ENCODE assay signal across 10 cellular contexts in genomic region chr1:226632169-226632884, GRCh38.
A peak's percentile ranks its signal among the peaks of the same experiment; 100 is the strongest.
DNase-seq lines count a peak whose midpoint lies in the region; TF ChIP-seq lines count a peak whose summit lies in the region.
"Had no signal": no experiment of that assay in that cellular context is flagged by ENCODE, and none has a peak within 500 bp of the region (broad histone marks: within the 10 kb centered on the region; RNA-seq: fewer than 3 reads in every experiment).

No MANE protein-coding gene starts in this region.

- POLR2A ChIA-PET in OCI-LY7 (lab: Charles Lee): interaction anchor here (1.2 kb wide), 1 partner anchor 278 kb away, joined by 4 read pairs; no protein-coding TSS in a partner anchor

- H3K9me2 ChIP-seq in OCI-LY7 (ENCODE audit: insufficient read depth, low read length): no peaks in the 10 kb centered on the region

- H3K9me3 ChIP-seq in OCI-LY7 (ENCODE audit: low read length): no peaks in the 10 kb centered on the region

- H3K9me3 Mint-ChIP-seq in endothelial cell (ENCODE audit: unreplicated experiment): no peaks in the 10 kb centered on the region

- peak overlapping the region; percentile 27 for H3K9ac ChIP-seq in rectal smooth muscle tissue (ENCODE audit: low read length)

- H3K27ac Mint-ChIP-seq in endothelial cell (ENCODE audit: unreplicated experiment): no peak overlapping the region

- H3K4me1 ChIP-seq in OCI-LY7 (ENCODE audit: insufficient read depth, low read length, poor library complexity, severe bottlenecking): peaks cover 55% of the 10 kb centered on the region
- peaks cover 31% of the 10 kb centered on the region for H3K4me1 ChIP-seq in rectal smooth muscle tissue (ENCODE audit: control insufficient read depth, insufficient read depth, low read length)

- H3K36me3 ChIP-seq in OCI-LY7 (ENCODE audit: insufficient read depth, low read length): peaks cover 41% of the 10 kb centered on the region; the same call in 1 of the 2 replicates
- H3K36me3 ChIP-seq in rectal smooth muscle tissue (ENCODE audit: control insufficient read depth, insufficient read depth, low read length): no peaks in the 10 kb centered on the region

- H3K4me3 ChIP-seq in OCI-LY7 (ENCODE audit: low read depth, low read length, poor library complexity, severe bottlenecking): peak overlapping the region; percentile 6
- no peak overlapping the region for H3K4me3 ChIP-seq in rectal smooth muscle tissue (ENCODE audit: low read length)

- peaks cover 29% of the 10 kb centered on the region for H3K27me3 Mint-ChIP-seq in endothelial cell (ENCODE audit: unreplicated experiment)

- DNase-seq in G401 (ENCODE audit: low spot score): peak; percentile 70
- DNase-seq in OCI-LY7 (ENCODE audit: low spot score): no peak
- DNase-seq in endothelial cell (ENCODE audit: low spot score): no peak
- DNase-seq in NCI-H146 treated with DMSO at 0.1 percent for 48 hours (lab: John Stamatoyannopoulos, UW; ENCODE audit: unreplicated experiment): no peak
- DNase-seq in NCI-H1694 (lab: John Stamatoyannopoulos, UW): no peak
- no peak for DNase-seq in DMS114 treated with DMSO at 0.1 percent for 48 hours (lab: John Stamatoyannopoulos, UW; ENCODE audit: unreplicated experiment)
- DNase-seq in SHP77 (lab: John Stamatoyannopoulos, UW): no peak
- DNase-seq: NCI-H146, small intestine had no signal

- no peaks in the 10 kb centered on the region for H3K79me2 ChIP-seq in OCI-LY7 (ENCODE audit: insufficient read depth, low read depth, low read length)

- no peaks in the 10 kb centered on the region for H4K20me1 ChIP-seq in OCI-LY7 (ENCODE audit: insufficient read depth, low read length)

- intact Hi-C loops in OCI-LY7 (cut with micrococcal nuclease; ENCODE audit: unreplicated experiment): loop anchor here (5.0 to 10.0 kb wide), 2 partner anchors 310 to 602 kb away; partner anchors contain the start of gene COQ8A

- peak overlapping the region; percentile 37 for H3K4me3 Mint-ChIP-seq in endothelial cell (ENCODE audit: unreplicated experiment)

- peaks cover 33% of the 10 kb centered on the region for H3K4me1 Mint-ChIP-seq in endothelial cell (ENCODE audit: unreplicated experiment)

- no peak for TF ChIP-seq CTCF in OCI-LY7 (conservative IDR thresholded peaks at IDR 0.05; ENCODE audit: low read length)
- no peak for TF ChIP-seq CTCF in endothelial cell (IDR thresholded peaks at IDR 0.05; ENCODE audit: unreplicated experiment)

- H3K27ac ChIP-seq in OCI-LY7 (ENCODE audit: low read depth, low read length, poor library complexity, severe bottlenecking): peak overlapping the region; percentile 46
- H3K27ac ChIP-seq in rectal smooth muscle tissue (ENCODE audit: low read depth, low read length): peak overlapping the region; percentile 80

- in situ Hi-C loops in G401 (cut with HindIII; ENCODE audit: low sequenced_read_pairs): no loop called here

- no peaks in the 10 kb centered on the region for H3K27me3 ChIP-seq in rectal smooth muscle tissue (ENCODE audit: control insufficient read depth, insufficient read depth, low read length)

- H2AFZ ChIP-seq in OCI-LY7 (ENCODE audit: low read length): no peak overlapping the region

- no TSS peak for BruUV-seq in OCI-LY7 (replicated peaks; lab: Mats Ljungman, UMichigan)

- H3K36me3 Mint-ChIP-seq in endothelial cell (ENCODE audit: low read depth, unreplicated experiment): peaks cover 59% of the 10 kb centered on the region

- H3K4me2 ChIP-seq in OCI-LY7 (ENCODE audit: low read length): peak overlapping the region; percentile 57

- CTCF ChIA-PET in OCI-LY7 (lab: Charles Lee; ENCODE audit: unreplicated experiment): interaction anchor here (1.6 kb wide), 1 partner anchor 55 kb away, joined by 7 read pairs; no protein-coding TSS in a partner anchor
